In the genomic region with DNA sequence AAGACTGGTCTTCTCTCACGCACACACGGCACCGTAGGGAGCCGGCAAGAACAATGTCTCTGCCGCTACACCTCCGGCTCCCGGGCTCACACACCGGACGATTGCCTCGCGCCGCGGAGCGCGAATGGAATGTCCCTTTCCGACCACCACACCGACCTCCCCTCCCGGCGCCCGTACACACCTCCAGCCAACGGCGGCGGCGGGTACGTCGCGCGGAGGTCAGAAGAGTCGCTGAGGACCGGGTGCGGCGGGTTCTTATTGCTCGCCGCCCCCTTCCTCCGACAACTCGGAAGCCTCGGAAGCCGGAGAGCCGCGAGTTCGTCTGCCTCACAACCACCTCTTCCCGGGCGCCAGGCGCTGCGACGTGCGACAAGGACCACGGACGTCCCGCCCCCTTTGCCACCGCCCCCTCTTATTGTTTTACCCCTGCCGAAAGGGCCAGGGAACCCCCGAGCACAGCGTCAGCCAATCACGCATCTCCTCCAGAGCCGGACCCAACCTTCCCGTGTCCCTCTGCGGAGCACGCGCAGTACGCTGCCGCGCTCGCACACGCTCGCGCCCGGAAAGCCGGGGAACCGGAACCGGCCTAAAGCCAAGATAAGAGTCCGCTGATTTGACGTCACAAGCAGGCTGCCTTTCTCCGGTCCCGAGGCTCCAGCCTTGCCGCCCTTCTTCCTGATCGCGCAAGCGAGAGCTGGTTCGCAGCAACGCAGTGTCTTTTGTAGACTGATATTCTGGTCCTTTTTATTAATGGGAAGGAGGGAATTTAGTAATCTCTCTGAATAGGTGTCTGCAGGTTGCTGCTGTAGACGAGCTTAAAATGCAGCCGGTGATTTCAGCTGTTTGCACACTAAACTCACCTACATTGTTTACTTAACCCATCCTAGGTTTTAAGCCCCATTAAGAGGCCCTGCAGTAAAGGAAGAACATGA, we compare ENCODE assay signal across 8 cellular contexts.
DNase-seq lines count a peak whose midpoint lies in the region; ATAC-seq and TF ChIP-seq lines count a peak whose summit lies in the region.

Gene G3BP2 (minus strand): TSS at position 385 of the 932 bp plus-strand sequence. CDS start 11,386 bp downstream, outside the sequence.

- no peaks in the 10 kb centered on the region for H3K27me3 Mint-ChIP-seq in activated naive CD4-positive, alpha-beta T cell treated with anti-CD3 and anti-CD28 coated beads, Interleukin-2, amount 50 U/mL, for 24 hours

- no peaks in the 10 kb centered on the region for H3K36me3 ChIP-seq in GM06990 (ENCODE audit: control insufficient read depth, insufficient read depth, low read length)

- ATAC-seq in HG02588 (IDR thresholded peaks at IDR 0.05; ENCODE audit: unreplicated experiment) (peak; percentile 93), SK-N-SH treated with all-trans-retinoic acid at 6 μM for 48 hours (peak; percentile 98)

- peak within 1 kb of the TSS; percentile 99 for H3K27ac Mint-ChIP-seq in activated naive CD4-positive, alpha-beta T cell treated with anti-CD3 and anti-CD28 coated beads, Interleukin-2, amount 50 U/mL, for 24 hours

- H3K4me3 ChIP-seq in GM06990 (replicated peaks; ENCODE audit: low read depth, low read length), result peak within 1 kb of the TSS; percentile 100

- peaks cover 43% of the 10 kb centered on the region for H3K4me1 Mint-ChIP-seq in activated naive CD4-positive, alpha-beta T cell treated with anti-CD3 and anti-CD28 coated beads, Interleukin-2, amount 50 U/mL, for 24 hours

- no peaks in the 10 kb centered on the region for H3K36me3 Mint-ChIP-seq in activated naive CD4-positive, alpha-beta T cell treated with anti-CD3 and anti-CD28 coated beads, Interleukin-2, amount 50 U/mL, for 24 hours

- no peaks in the 10 kb centered on the region for H3K27me3 ChIP-seq in GM06990 (replicated peaks; ENCODE audit: control insufficient read depth, insufficient read depth, low read length)

- no peaks in the 10 kb centered on the region for H3K9me3 Mint-ChIP-seq in activated naive CD4-positive, alpha-beta T cell treated with anti-CD3 and anti-CD28 coated beads, Interleukin-2, amount 50 U/mL, for 24 hours

- no peak for TF ChIP-seq CTCF in GM06990 (IDR thresholded peaks at IDR 0.05; ENCODE audit: insufficient read depth, low read length, poor library complexity, severe bottlenecking)

- DNase-seq in GM06990 (ENCODE audit: extremely low read depth, insufficient read length), result peak; percentile 100
- DNase-seq in NCI-H1092 (lab: John Stamatoyannopoulos, UW), result peak; percentile 99
- peak; percentile 98 for DNase-seq in germinal center (ENCODE audit: low spot score)
- peak; percentile 93 for DNase-seq in non-pigmented ciliary epithelial cell (ENCODE audit: low read depth)
- peak; percentile 99 for DNase-seq in superior temporal gyrus (ENCODE audit: extremely low spot score)

- peak within 1 kb of the TSS; percentile 98 for H3K4me3 Mint-ChIP-seq in activated naive CD4-positive, alpha-beta T cell treated with anti-CD3 and anti-CD28 coated beads, Interleukin-2, amount 50 U/mL, for 24 hours

TF ChIP-seq in SK-N-SH treated with all-trans-retinoic acid at 6 μM for 48 hours, 23 proteins besides CTCF, POLR2A, EP300 and RAD21:
- TF ChIP-seq SNAI2 (CRISPR knock-in tag; IDR thresholded peaks at IDR 0.05), result no peak
- no peak for TF ChIP-seq TSHZ2 (CRISPR knock-in tag; IDR thresholded peaks at IDR 0.05)
- peak; percentile 88 for TF ChIP-seq ZFP3 (CRISPR knock-in tag; IDR thresholded peaks at IDR 0.05)
TF ChIP-seq in SK-N-SH treated with all-trans-retinoic acid at 6 μM for 48 hours: peak in this region for 1.

Comparison
In these comparisons a context has a peak if more than half of its experiments do, and no peak if none do; other contexts are left out.
1. Peak in every context shown above with its lines: DNase-seq, ATAC-seq and H3K4me3 ChIP-seq.